Comparison of ENCODE assay signal across 20 cellular contexts in the genomic region with DNA sequence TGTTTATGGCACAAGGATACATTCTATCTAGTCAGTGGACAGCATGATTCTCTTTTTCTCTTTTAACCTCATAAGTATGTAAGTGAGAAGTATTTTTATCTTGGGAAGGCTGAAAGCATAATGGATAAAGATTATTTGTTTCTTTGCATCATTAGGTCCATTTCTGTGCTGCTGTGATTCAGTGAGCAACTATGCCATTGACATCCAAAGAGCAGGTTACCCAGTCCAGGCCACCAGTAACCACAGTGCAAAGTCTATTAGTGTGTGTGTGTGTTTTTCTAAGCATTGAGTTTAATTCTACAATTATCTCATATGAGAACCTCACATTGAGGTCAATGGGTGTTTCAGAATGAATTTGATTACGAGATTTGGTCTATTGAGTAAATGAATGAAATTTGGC.
"Had no signal": no experiment of that assay in that cellular context is flagged by ENCODE, and none has a peak within 500 bp of the region (broad histone marks: within the 10 kb centered on the region; RNA-seq: fewer than 3 reads in every experiment).

No MANE protein-coding gene starts in this region.

- H3K4me3 Mint-ChIP-seq: endodermal cell; naive thymus-derived CD4-positive, alpha-beta T cell; nephron progenitor cell; stimulated activated naive B cell treated with anti-CD40 and anti-IgM and Interleukin-4, amounts not matched to agents 10 μg/mL and 1 μg/mL and 100 μg/mL, for 72 hours; stimulated activated naive CD8-positive, alpha-beta T cell treated with anti-CD3 and anti-CD28 coated beads, Interleukin-15, amount 100 ng/mL, for 72 hours had no signal

- H3K27ac Mint-ChIP-seq: endodermal cell; naive thymus-derived CD4-positive, alpha-beta T cell; nephron progenitor cell; stimulated activated naive B cell treated with anti-CD40 and anti-IgM and Interleukin-4, amounts not matched to agents 10 μg/mL and 1 μg/mL and 100 μg/mL, for 72 hours; stimulated activated naive CD8-positive, alpha-beta T cell treated with anti-CD3 and anti-CD28 coated beads, Interleukin-15, amount 100 ng/mL, for 72 hours had no signal

- DNase-seq: effector CD4-positive, alpha-beta T cell; endodermal cell; foreskin melanocyte; heart right ventricle; mammary epithelial cell; naive thymus-derived CD4-positive, alpha-beta T cell; nephron progenitor cell; psoas muscle; sigmoid colon; stimulated activated CD4-positive, alpha-beta T cell treated with anti-CD3 and anti-CD28 coated beads, Interleukin-2, amount 100 ng/mL, for 24 hours; stimulated activated CD4-positive, alpha-beta T cell treated with anti-CD3 and anti-CD28 coated beads, Interleukin-4, amount 100 ng/mL, for 4 hours; stimulated activated naive B cell treated with anti-CD40 and anti-IgM and Interleukin-4, amounts not matched to agents 10 μg/mL and 1 μg/mL and 100 μg/mL, for 72 hours; stimulated activated naive CD8-positive, alpha-beta T cell treated with anti-CD3 and anti-CD28 coated beads, Interleukin-15, amount 100 ng/mL, for 72 hours; testis had no signal

- H3K27me3 ChIP-seq: heart right ventricle, right atrium auricular region, sigmoid colon, testis, tibial nerve had no signal

- H3K36me3 ChIP-seq: heart right ventricle, right atrium auricular region, sigmoid colon, tibial nerve had no signal

- H3K9me3 ChIP-seq: testis had no signal

- H3K27ac ChIP-seq: coronary artery, heart right ventricle, psoas muscle, right atrium auricular region, sigmoid colon, skin epidermis, testis, tibial nerve had no signal

- H3K4me1 ChIP-seq: heart right ventricle, psoas muscle, right atrium auricular region, sigmoid colon, testis, tibial nerve had no signal

- H3K4me3 ChIP-seq: coronary artery, heart right ventricle, psoas muscle, right atrium auricular region, sigmoid colon, skin epidermis, testis, tibial nerve had no signal

- FAIRE-seq: endothelial cell of umbilical vein, keratinocyte had no signal

- H3K4me1 Mint-ChIP-seq: endodermal cell; naive thymus-derived CD4-positive, alpha-beta T cell; nephron progenitor cell; stimulated activated naive B cell treated with anti-CD40 and anti-IgM and Interleukin-4, amounts not matched to agents 10 μg/mL and 1 μg/mL and 100 μg/mL, for 72 hours; stimulated activated naive CD8-positive, alpha-beta T cell treated with anti-CD3 and anti-CD28 coated beads, Interleukin-15, amount 100 ng/mL, for 72 hours had no signal

- H3K36me3 Mint-ChIP-seq: stimulated activated naive B cell treated with anti-CD40 and anti-IgM and Interleukin-4, amounts not matched to agents 10 μg/mL and 1 μg/mL and 100 μg/mL, for 72 hours had no signal

- H3K27me3 Mint-ChIP-seq: naive thymus-derived CD4-positive, alpha-beta T cell; stimulated activated naive B cell treated with anti-CD40 and anti-IgM and Interleukin-4, amounts not matched to agents 10 μg/mL and 1 μg/mL and 100 μg/mL, for 72 hours; stimulated activated naive CD8-positive, alpha-beta T cell treated with anti-CD3 and anti-CD28 coated beads, Interleukin-15, amount 100 ng/mL, for 72 hours had no signal
